Comparison of ENCODE assay signal across 11 cellular contexts in the genomic region with DNA sequence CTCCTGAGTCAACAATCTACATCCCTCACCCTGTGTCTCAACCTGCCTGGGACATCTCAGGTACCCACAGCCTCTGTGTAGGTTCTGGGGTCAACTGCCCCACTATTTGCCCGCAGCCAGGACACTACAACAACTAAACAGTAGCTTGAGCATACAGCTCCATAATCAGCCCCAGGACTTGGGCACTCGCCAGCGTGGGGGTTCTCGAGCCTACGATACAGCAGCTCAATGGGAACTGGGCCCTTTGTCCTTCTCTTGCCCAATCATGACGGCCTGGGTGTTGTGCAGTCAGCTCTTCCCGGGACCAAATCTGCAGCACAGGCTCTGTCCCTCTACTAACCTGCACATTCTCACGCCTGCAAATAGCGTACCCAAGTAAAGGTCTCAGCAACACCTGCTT. TPM values are rescaled to one million over a fixed set of nuclear protein-coding genes. Genes with fewer than 3 reads are reported as not detected.
DNase-seq lines count a peak whose midpoint lies in the region; ATAC-seq and TF ChIP-seq lines count a peak whose summit lies in the region.
"Had no signal": no experiment of that assay in that cellular context is flagged by ENCODE, and none has a peak within 500 bp of the region (broad histone marks: within the 10 kb centered on the region; RNA-seq: fewer than 3 reads in every experiment).

No MANE protein-coding gene starts in this region.

- H3K27me3 ChIP-seq in SU-DHL-6 (ENCODE audit: low read length) (no peaks in the 10 kb centered on the region), smooth muscle cell (ENCODE audit: low read depth) (no peaks in the 10 kb centered on the region)

- H3K27me3 Mint-ChIP-seq in activated CD4-positive, alpha-beta T cell treated with anti-CD3 and anti-CD28 coated beads, Interleukin-2, amount 10 ng/mL, durations not matched to agents 24 days and 14 days, result no peaks in the 10 kb centered on the region

- H3K4me1 ChIP-seq in smooth muscle cell (ENCODE audit: low read depth), result peaks cover 15% of the 10 kb centered on the region

- H3K79me2 ChIP-seq in SU-DHL-6 (ENCODE audit: insufficient read depth, low read length) (peaks cover 47% of the 10 kb centered on the region), smooth muscle cell (ENCODE audit: low read depth) (peaks cover 45% of the 10 kb centered on the region)

- H3K4me3 ChIP-seq in SU-DHL-6 (ENCODE audit: insufficient read depth, low read length, poor library complexity, severe bottlenecking) (peak overlapping the region; percentile 91), fibroblast of villous mesenchyme (ENCODE audit: low read depth, low read length) (peak overlapping the region; percentile 96), smooth muscle cell (peak overlapping the region; percentile 92)

- H3K36me3 ChIP-seq in SU-DHL-6 (ENCODE audit: low read length) (peaks cover 47% of the 10 kb centered on the region), smooth muscle cell (ENCODE audit: low read depth) (peaks cover 21% of the 10 kb centered on the region)

- CTCF ChIA-PET in HEK293T (lab: Yijun Ruan, JAX), result no interaction called here

- H4K20me1 ChIP-seq in SU-DHL-6 (ENCODE audit: low read depth, low read length) (no peaks in the 10 kb centered on the region), smooth muscle cell (ENCODE audit: low read depth) (no peaks in the 10 kb centered on the region)

- intact Hi-C loops in activated CD4-positive, alpha-beta T cell treated with anti-CD3 and anti-CD28 coated beads, Interleukin-2, amount 10 ng/mL, durations not matched to agents 24 days and 14 days (cut with micrococcal nuclease), result no loop called here

- ATAC-seq in GM19455 (IDR thresholded peaks at IDR 0.05; ENCODE audit: unreplicated experiment), result no peak

- no peak overlapping the region for H3K27ac Mint-ChIP-seq in activated CD4-positive, alpha-beta T cell treated with anti-CD3 and anti-CD28 coated beads, Interleukin-2, amount 10 ng/mL, durations not matched to agents 24 days and 14 days

- H3K4me3 Mint-ChIP-seq in activated CD4-positive, alpha-beta T cell treated with anti-CD3 and anti-CD28 coated beads, Interleukin-2, amount 10 ng/mL, durations not matched to agents 24 days and 14 days, result peak overlapping the region; percentile 94

- H3K36me3 Mint-ChIP-seq in activated CD4-positive, alpha-beta T cell treated with anti-CD3 and anti-CD28 coated beads, Interleukin-2, amount 10 ng/mL, durations not matched to agents 24 days and 14 days (ENCODE audit: low read depth), result peaks cover 64% of the 10 kb centered on the region

- no peak for DNase-seq in activated CD4-positive, alpha-beta T cell treated with anti-CD3 and anti-CD28 coated beads, Interleukin-2, amount 10 ng/mL, durations not matched to agents 24 days and 14 days
- no peak for DNase-seq in activated CD4-positive, alpha-beta T cell treated with anti-CD3 and anti-CD28 coated beads, Interleukin-2, amount 50 U/mL, for 4 hours
- no peak for DNase-seq in fibroblast of villous mesenchyme (ENCODE audit: low read depth)
- no peak for DNase-seq in smooth muscle cell (lab: John Stamatoyannopoulos, UW; ENCODE audit: unreplicated experiment)
- no peak for DNase-seq in HEK293T (ENCODE audit: extremely low spot score)
- no peak for DNase-seq in NCI-H524 (lab: John Stamatoyannopoulos, UW)
- DNase-seq: activated CD4-positive, alpha-beta T cell treated with anti-CD3 and anti-CD28 coated beads for 4 hours; NCI-H226 had no signal

- TF ChIP-seq CTCF in SU-DHL-6 (IDR thresholded peaks at IDR 0.05; ENCODE audit: insufficient read depth, low read length, poor library complexity, severe bottlenecking), result no peak
- TF ChIP-seq CTCF in fibroblast of villous mesenchyme (IDR thresholded peaks at IDR 0.05; ENCODE audit: insufficient read depth, low read depth, low read length), result no peak
- TF ChIP-seq CTCF in smooth muscle cell (IDR thresholded peaks at IDR 0.05; ENCODE audit: borderline replicate concordance, insufficient read depth, poor library complexity, severe bottlenecking), result no peak

- H3K9ac ChIP-seq in SU-DHL-6 (ENCODE audit: low read length) (no peak overlapping the region), smooth muscle cell (ENCODE audit: low read depth) (no peak overlapping the region)

- peaks cover 31% of the 10 kb centered on the region for H3K4me1 Mint-ChIP-seq in activated CD4-positive, alpha-beta T cell treated with anti-CD3 and anti-CD28 coated beads, Interleukin-2, amount 10 ng/mL, durations not matched to agents 24 days and 14 days

- peaks cover 46% of the 10 kb centered on the region for H3K9me3 Mint-ChIP-seq in activated CD4-positive, alpha-beta T cell treated with anti-CD3 and anti-CD28 coated beads, Interleukin-2, amount 10 ng/mL, durations not matched to agents 24 days and 14 days

- POLR2A ChIA-PET in HEK293T (lab: Yijun Ruan, JAX), result no interaction called here

- H3K4me2 ChIP-seq in SU-DHL-6 (ENCODE audit: low read depth, low read length, poor library complexity, severe bottlenecking) (peak overlapping the region; percentile 81), smooth muscle cell (peak overlapping the region; percentile 93)

- H3K9me3 ChIP-seq in SU-DHL-6 (ENCODE audit: insufficient read depth, low read length) (peaks cover 45% of the 10 kb centered on the region), smooth muscle cell (replicated peaks; ENCODE audit: low read depth) (peaks cover 19% of the 10 kb centered on the region)

- H3K27ac ChIP-seq in SU-DHL-6 (ENCODE audit: low read depth, low read length) (no peak overlapping the region), smooth muscle cell (ENCODE audit: low read depth) (no peak overlapping the region)

- H2AFZ ChIP-seq in SU-DHL-6 (ENCODE audit: low read depth, low read length, severe bottlenecking) (no peak overlapping the region), smooth muscle cell (ENCODE audit: low read depth) (no peak overlapping the region)

- H3K9me2 ChIP-seq in SU-DHL-6 (replicated peaks; ENCODE audit: insufficient read depth, low read length), result no peaks in the 10 kb centered on the region

- WGBS in smooth muscle cell (ENCODE audit: low lambda C conversion rate), result 98% methylated on average over 9 of the region's 9 CpGs

- H3F3A ChIP-seq in SU-DHL-6 (ENCODE audit: insufficient read depth) (no peaks in the 10 kb centered on the region), smooth muscle cell (ENCODE audit: low read depth) (no peaks in the 10 kb centered on the region)

TF ChIP-seq in HEK293T, 16 proteins besides CTCF, POLR2A, EP300 and RAD21:
- TF ChIP-seq SUZ12 (IDR thresholded peaks at IDR 0.05), result no peak
- TF ChIP-seq FOXM1 (IDR thresholded peaks at IDR 0.05; ENCODE audit: borderline replicate concordance), result no peak
- no peak for TF ChIP-seq FOXK2 (IDR thresholded peaks at IDR 0.05)
- TF ChIP-seq, protein P1, sequence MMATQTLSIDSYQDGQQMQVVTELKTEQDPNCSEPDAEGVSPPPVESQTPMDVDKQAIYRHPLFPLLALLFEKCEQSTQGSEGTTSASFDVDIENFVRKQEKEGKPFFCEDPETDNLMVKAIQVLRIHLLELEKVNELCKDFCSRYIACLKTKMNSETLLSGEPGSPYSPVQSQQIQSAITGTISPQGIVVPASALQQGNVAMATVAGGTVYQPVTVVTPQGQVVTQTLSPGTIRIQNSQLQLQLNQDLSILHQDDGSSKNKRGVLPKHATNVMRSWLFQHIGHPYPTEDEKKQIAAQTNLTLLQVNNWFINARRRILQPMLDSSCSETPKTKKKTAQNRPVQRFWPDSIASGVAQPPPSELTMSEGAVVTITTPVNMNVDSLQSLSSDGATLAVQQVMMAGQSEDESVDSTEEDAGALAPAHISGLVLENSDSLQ (IDR thresholded peaks at IDR 0.05), result no peak
- TF ChIP-seq LEF1 (IDR thresholded peaks at IDR 0.05; ENCODE audit: borderline replicate concordance), result no peak
- TF ChIP-seq FOXA1 (IDR thresholded peaks at IDR 0.05), result no peak
- TF ChIP-seq TARDBP (IDR thresholded peaks at IDR 0.05), result no peak
- no peak for TF ChIP-seq SP1 (IDR thresholded peaks at IDR 0.05)
- TF ChIP-seq ARNT (IDR thresholded peaks at IDR 0.05), result no peak
- no peak for TF ChIP-seq CTBP1 (IDR thresholded peaks at IDR 0.05; ENCODE audit: borderline replicate concordance)
TF ChIP-seq in HEK293T: peak in this region for 0.

RNA-seq across cellular contexts. Expression of gene ZNF180, which starts 1.3 kb away (rescaled TPM):
- 7.0 and 8.5 TPM in 2 replicates for total RNA-seq in activated CD4-positive, alpha-beta T cell treated with anti-CD3 and anti-CD28 coated beads, Interleukin-2, amount 10 ng/mL, durations not matched to agents 24 days and 14 days
- 6.4 and 9.5 TPM in 2 replicates for total RNA-seq in fibroblast of villous mesenchyme
- 8.5 and 9.2 TPM in 2 replicates for total RNA-seq in smooth muscle cell
- 2.6 and 3.9 TPM in 2 replicates for polyA plus RNA-seq in smooth muscle cell

RNA-seq across cellular contexts. Expression of gene CEACAM20, which starts 30.5 kb away (rescaled TPM):
- not detected in 2 replicates for total RNA-seq in activated CD4-positive, alpha-beta T cell treated with anti-CD3 and anti-CD28 coated beads, Interleukin-2, amount 10 ng/mL, durations not matched to agents 24 days and 14 days
- not detected in 2 replicates for total RNA-seq in fibroblast of villous mesenchyme
- not detected in 2 replicates for total RNA-seq in smooth muscle cell
- polyA plus RNA-seq in smooth muscle cell, result 0.08 TPM in 1 of 2 replicates, not detected in the other
- polyA plus RNA-seq: BJ had no signal

RNA-seq across cellular contexts. Expression of gene ZNF229, which starts 50.7 kb away (rescaled TPM):
- 0.05 TPM in 1 of 2 replicates, not detected in the other for total RNA-seq in activated CD4-positive, alpha-beta T cell treated with anti-CD3 and anti-CD28 coated beads, Interleukin-2, amount 10 ng/mL, durations not matched to agents 24 days and 14 days
- 12.6 and 13.4 TPM in 2 replicates for total RNA-seq in fibroblast of villous mesenchyme
- 8.2 and 12.3 TPM in 2 replicates for total RNA-seq in smooth muscle cell
- polyA plus RNA-seq in smooth muscle cell, result 4.5 and 4.7 TPM in 2 replicates
